Comparison of ENCODE assay signal across 8 cellular contexts in genomic region chr11:29432719-29433325, GRCh38.
DNase-seq lines count a peak whose midpoint lies in the region; ATAC-seq and TF ChIP-seq lines count a peak whose summit lies in the region.

No MANE protein-coding gene starts in this region.

- no peaks in the 10 kb centered on the region for H3K9me3 ChIP-seq in Karpas-422 (ENCODE audit: low read length)
- no peaks in the 10 kb centered on the region for H3K9me3 ChIP-seq in body of pancreas

- H4K20me1 ChIP-seq in Karpas-422 (ENCODE audit: insufficient read depth, low read depth, low read length): no peaks in the 10 kb centered on the region

- no peak for TF ChIP-seq POLR2A in body of pancreas (IDR thresholded peaks at IDR 0.05)

- intact Hi-C loops in body of pancreas (cut with DNase I): no loop called here

- no peak overlapping the region for H3K9ac ChIP-seq in Karpas-422 (ENCODE audit: low read length)

- DNase-seq in DMS53 treated with DMSO at 0.1 percent for 48 hours (lab: John Stamatoyannopoulos, UW; ENCODE audit: unreplicated experiment) (peak; percentile 6), Karpas-422 (peak; percentile 49), body of pancreas (no peak), middle frontal gyrus (ENCODE audit: extremely low spot score, low spot score) (peak; percentile 8), UCSD-AML1 (lab: John Stamatoyannopoulos, UW; ENCODE audit: unreplicated experiment) (no peak), SKM-1 treated with dmso at 0.1 percent for 144 hours (lab: John Stamatoyannopoulos, UW; ENCODE audit: unreplicated experiment) (no peak), NCI-H2227 treated with DMSO at 0.1 percent for 48 hours (lab: John Stamatoyannopoulos, UW) (no peak), SHP77 treated with DMSO at 0.1 percent for 48 hours (lab: John Stamatoyannopoulos, UW) (no peak)

- H3K9me2 ChIP-seq in Karpas-422 (replicated peaks; ENCODE audit: insufficient read depth, low read length): no peaks in the 10 kb centered on the region

- no peak for ATAC-seq in body of pancreas

- H3K27ac ChIP-seq in Karpas-422 (ENCODE audit: low read length) (no peak overlapping the region), body of pancreas (no peak overlapping the region)

- H3K4me3 ChIP-seq in Karpas-422 (ENCODE audit: low read length): no peak overlapping the region
- no peak overlapping the region for H3K4me3 ChIP-seq in body of pancreas

- H2AFZ ChIP-seq in Karpas-422 (ENCODE audit: low read length): no peak overlapping the region

- H3K4me1 ChIP-seq in Karpas-422 (ENCODE audit: low read length): no peaks in the 10 kb centered on the region
- H3K4me1 ChIP-seq in body of pancreas: no peaks in the 10 kb centered on the region

- no peaks in the 10 kb centered on the region for H3K27me3 ChIP-seq in Karpas-422 (ENCODE audit: low read length)
- no peaks in the 10 kb centered on the region for H3K27me3 ChIP-seq in body of pancreas

- no peaks in the 10 kb centered on the region for H3K79me2 ChIP-seq in Karpas-422 (ENCODE audit: low read length)

- TF ChIP-seq CTCF in body of pancreas (IDR thresholded peaks at IDR 0.05): peak in 6 of 7 experiments; percentile 32 to 57 (median 50)

- H3K36me3 ChIP-seq in Karpas-422 (ENCODE audit: insufficient read depth, low read length) (no peaks in the 10 kb centered on the region), body of pancreas (replicated peaks in 1 of 2; ENCODE audit: insufficient read depth in 1 of 2, low read depth in 2 of 2) (no peaks in the 10 kb centered on the region)

- no peak overlapping the region for H3K4me2 ChIP-seq in Karpas-422 (ENCODE audit: low read depth, low read length, poor library complexity, severe bottlenecking)

- WGBS in body of pancreas, 2 donors: 13 to 16% methylated on average over 3 of the region's 3 CpGs

Comparison
In these comparisons a context has a peak if more than half of its experiments do, and no peak if none do; other contexts are left out.
1. DNase-seq: peak in DMS53 treated with DMSO at 0.1 percent for 48 hours (single experiment), Karpas-422 (single experiment) and middle frontal gyrus (single experiment); none in body of pancreas (0 of 4), UCSD-AML1 (single experiment), SKM-1 treated with dmso at 0.1 percent for 144 hours (single experiment), NCI-H2227 treated with DMSO at 0.1 percent for 48 hours (single experiment) and SHP77 treated with DMSO at 0.1 percent for 48 hours (single experiment).